1 cellular context compared by ENCODE assay signal in the genomic region with DNA sequence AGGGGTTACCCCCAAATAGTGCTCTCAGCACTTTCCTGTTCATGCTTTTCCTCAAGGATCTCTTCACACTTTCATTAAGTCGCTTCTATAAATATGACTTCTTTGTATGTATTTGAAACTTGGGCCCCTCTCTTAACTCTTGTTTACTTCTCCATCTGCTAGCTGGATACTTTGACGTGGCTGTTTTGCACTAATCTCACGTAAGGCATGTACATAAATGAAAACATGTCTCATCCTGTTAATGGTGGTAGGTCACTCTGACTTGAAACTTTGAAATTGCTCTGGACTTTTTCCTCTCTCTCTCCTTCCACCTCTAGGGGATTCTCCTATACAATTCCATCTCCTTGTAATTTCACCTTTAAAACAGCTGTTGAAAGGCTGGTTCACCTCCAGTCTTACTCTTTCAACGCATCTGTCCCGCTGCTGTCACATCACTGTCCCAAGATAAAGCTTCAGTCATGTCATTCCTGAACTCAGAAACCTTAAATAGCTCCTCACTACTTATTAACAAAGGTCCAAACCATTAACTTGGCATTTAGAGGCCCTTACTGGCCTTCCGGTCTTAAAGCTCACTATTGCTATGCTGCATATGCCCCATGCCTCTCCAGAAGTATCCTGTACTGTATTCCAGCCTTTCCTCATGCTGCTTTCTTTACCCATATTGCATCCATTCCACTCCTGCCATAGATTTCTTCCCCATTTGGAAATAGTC.
TF ChIP-seq lines count a peak whose summit lies in the region.

No MANE protein-coding gene starts in this region.

TF ChIP-seq in H1, 55 proteins besides CTCF, POLR2A, EP300 and RAD21:
- no peak for TF ChIP-seq YY1 (IDR thresholded peaks at IDR 0.05; ENCODE audit: low read depth, low read length)
- TF ChIP-seq CBX5 (IDR thresholded peaks at IDR 0.05; ENCODE audit: low read depth, low read length) = no peak
- no peak for TF ChIP-seq HDAC6 (IDR thresholded peaks at IDR 0.05; ENCODE audit: low read depth, low read length)
- no peak for TF ChIP-seq SP1 (IDR thresholded peaks at IDR 0.05; ENCODE audit: low read depth, low read length)
- no peak for TF ChIP-seq TEAD4 (IDR thresholded peaks at IDR 0.05; ENCODE audit: low read depth, low read length)
- no peak for TF ChIP-seq RNF2 (IDR thresholded peaks at IDR 0.05; ENCODE audit: borderline replicate concordance, low read depth, low read length, missing control alignments, poor library complexity, severe bottlenecking)
- TF ChIP-seq, protein P1, sequence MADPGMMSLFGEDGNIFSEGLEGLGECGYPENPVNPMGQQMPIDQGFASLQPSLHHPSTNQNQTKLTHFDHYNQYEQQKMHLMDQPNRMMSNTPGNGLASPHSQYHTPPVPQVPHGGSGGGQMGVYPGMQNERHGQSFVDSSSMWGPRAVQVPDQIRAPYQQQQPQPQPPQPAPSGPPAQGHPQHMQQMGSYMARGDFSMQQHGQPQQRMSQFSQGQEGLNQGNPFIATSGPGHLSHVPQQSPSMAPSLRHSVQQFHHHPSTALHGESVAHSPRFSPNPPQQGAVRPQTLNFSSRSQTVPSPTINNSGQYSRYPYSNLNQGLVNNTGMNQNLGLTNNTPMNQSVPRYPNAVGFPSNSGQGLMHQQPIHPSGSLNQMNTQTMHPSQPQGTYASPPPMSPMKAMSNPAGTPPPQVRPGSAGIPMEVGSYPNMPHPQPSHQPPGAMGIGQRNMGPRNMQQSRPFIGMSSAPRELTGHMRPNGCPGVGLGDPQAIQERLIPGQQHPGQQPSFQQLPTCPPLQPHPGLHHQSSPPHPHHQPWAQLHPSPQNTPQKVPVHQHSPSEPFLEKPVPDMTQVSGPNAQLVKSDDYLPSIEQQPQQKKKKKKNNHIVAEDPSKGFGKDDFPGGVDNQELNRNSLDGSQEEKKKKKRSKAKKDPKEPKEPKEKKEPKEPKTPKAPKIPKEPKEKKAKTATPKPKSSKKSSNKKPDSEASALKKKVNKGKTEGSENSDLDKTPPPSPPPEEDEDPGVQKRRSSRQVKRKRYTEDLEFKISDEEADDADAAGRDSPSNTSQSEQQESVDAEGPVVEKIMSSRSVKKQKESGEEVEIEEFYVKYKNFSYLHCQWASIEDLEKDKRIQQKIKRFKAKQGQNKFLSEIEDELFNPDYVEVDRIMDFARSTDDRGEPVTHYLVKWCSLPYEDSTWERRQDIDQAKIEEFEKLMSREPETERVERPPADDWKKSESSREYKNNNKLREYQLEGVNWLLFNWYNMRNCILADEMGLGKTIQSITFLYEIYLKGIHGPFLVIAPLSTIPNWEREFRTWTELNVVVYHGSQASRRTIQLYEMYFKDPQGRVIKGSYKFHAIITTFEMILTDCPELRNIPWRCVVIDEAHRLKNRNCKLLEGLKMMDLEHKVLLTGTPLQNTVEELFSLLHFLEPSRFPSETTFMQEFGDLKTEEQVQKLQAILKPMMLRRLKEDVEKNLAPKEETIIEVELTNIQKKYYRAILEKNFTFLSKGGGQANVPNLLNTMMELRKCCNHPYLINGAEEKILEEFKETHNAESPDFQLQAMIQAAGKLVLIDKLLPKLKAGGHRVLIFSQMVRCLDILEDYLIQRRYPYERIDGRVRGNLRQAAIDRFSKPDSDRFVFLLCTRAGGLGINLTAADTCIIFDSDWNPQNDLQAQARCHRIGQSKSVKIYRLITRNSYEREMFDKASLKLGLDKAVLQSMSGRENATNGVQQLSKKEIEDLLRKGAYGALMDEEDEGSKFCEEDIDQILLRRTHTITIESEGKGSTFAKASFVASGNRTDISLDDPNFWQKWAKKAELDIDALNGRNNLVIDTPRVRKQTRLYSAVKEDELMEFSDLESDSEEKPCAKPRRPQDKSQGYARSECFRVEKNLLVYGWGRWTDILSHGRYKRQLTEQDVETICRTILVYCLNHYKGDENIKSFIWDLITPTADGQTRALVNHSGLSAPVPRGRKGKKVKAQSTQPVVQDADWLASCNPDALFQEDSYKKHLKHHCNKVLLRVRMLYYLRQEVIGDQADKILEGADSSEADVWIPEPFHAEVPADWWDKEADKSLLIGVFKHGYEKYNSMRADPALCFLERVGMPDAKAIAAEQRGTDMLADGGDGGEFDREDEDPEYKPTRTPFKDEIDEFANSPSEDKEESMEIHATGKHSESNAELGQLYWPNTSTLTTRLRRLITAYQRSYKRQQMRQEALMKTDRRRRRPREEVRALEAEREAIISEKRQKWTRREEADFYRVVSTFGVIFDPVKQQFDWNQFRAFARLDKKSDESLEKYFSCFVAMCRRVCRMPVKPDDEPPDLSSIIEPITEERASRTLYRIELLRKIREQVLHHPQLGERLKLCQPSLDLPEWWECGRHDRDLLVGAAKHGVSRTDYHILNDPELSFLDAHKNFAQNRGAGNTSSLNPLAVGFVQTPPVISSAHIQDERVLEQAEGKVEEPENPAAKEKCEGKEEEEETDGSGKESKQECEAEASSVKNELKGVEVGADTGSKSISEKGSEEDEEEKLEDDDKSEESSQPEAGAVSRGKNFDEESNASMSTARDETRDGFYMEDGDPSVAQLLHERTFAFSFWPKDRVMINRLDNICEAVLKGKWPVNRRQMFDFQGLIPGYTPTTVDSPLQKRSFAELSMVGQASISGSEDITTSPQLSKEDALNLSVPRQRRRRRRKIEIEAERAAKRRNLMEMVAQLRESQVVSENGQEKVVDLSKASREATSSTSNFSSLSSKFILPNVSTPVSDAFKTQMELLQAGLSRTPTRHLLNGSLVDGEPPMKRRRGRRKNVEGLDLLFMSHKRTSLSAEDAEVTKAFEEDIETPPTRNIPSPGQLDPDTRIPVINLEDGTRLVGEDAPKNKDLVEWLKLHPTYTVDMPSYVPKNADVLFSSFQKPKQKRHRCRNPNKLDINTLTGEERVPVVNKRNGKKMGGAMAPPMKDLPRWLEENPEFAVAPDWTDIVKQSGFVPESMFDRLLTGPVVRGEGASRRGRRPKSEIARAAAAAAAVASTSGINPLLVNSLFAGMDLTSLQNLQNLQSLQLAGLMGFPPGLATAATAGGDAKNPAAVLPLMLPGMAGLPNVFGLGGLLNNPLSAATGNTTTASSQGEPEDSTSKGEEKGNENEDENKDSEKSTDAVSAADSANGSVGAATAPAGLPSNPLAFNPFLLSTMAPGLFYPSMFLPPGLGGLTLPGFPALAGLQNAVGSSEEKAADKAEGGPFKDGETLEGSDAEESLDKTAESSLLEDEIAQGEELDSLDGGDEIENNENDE (IDR thresholded peaks at IDR 0.05; ENCODE audit: insufficient replicate concordance, low read length) = no peak
- no peak for TF ChIP-seq BRCA1 (IDR thresholded peaks at IDR 0.05; ENCODE audit: low read depth, low read length)
